9 cellular contexts compared by ENCODE assay signal in the genomic region with DNA sequence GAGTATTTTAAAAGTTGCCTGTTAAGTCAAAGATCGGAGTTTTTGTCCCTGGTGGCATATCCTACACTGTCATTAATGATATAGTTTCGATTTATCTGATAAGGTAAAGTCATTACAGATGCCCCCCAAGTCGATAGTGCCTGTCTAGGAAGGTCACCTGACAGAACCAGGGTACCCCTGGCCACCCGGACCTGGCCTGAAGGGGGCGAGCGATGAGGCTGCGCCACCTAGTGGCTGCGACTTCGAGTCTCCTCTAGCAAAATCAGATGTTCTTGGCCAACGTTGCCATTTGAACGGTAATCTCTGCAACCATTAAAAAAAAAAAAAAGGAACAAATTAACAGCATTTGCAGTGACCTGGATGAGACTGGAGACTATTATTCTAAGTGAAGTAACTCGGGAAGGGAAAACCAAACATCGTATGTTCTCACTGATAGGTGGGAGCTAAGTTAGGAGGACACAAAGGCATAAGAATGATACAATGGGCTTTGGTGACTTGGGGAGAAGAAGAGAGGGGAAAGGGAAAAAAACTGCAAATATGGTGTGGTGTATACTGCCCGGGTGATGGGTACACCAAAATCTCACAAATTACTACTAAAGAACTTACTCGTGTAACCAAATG.
DNase-seq lines count a peak whose midpoint lies in the region; ATAC-seq and TF ChIP-seq lines count a peak whose summit lies in the region.
"Had no signal": no experiment of that assay in that cellular context is flagged by ENCODE, and none has a peak within 500 bp of the region (broad histone marks: within the 10 kb centered on the region; RNA-seq: fewer than 3 reads in every experiment).

No MANE protein-coding gene starts in this region.

- H3K36me3 Mint-ChIP-seq in activated CD4-positive, alpha-beta T cell treated with anti-CD3 and anti-CD28 coated beads for 36 hours (ENCODE audit: low read depth), result no peaks in the 10 kb centered on the region

- in situ Hi-C loops in gastrocnemius medialis (cut with MboI; ENCODE audit: low sequenced_read_pairs in 4 of 4), result loop anchor here in 2 of 4 donors (10.0 to 25.0 kb wide), 2 partner anchors 435 to 438 kb away; no protein-coding TSS in a partner anchor

- H3K9me3 Mint-ChIP-seq in activated CD4-positive, alpha-beta T cell treated with anti-CD3 and anti-CD28 coated beads for 36 hours (ENCODE audit: low read depth), result peaks cover 4% of the 10 kb centered on the region

- no peak for TF ChIP-seq POLR2A in gastrocnemius medialis (IDR thresholded peaks at IDR 0.05)

- H3K4me3 ChIP-seq in adipocyte (ENCODE audit: low read length) (no peak overlapping the region), right cardiac atrium (ENCODE audit: low read length) (no peak overlapping the region), gastrocnemius medialis (no peak overlapping the region)

- no peak overlapping the region for H3K9ac ChIP-seq in adipocyte (ENCODE audit: low read length)

- no peak for ATAC-seq in activated CD4-positive, alpha-beta T cell treated with anti-CD3 and anti-CD28 coated beads for 36 hours
- peak; percentile 88 for ATAC-seq in HG02678 (IDR thresholded peaks at IDR 0.05; ENCODE audit: unreplicated experiment)
- peak in 1 of 2 donors; percentile 70 for ATAC-seq in right cardiac atrium
- ATAC-seq in gastrocnemius medialis, result no peak

- H3K27me3 Mint-ChIP-seq in activated CD4-positive, alpha-beta T cell treated with anti-CD3 and anti-CD28 coated beads for 36 hours, result no peaks in the 10 kb centered on the region
- H3K27me3 Mint-ChIP-seq: central memory CD8-positive, alpha-beta T cell had no signal

- H3K9me3 ChIP-seq in adipocyte (ENCODE audit: control insufficient read depth, low read length) (no peaks in the 10 kb centered on the region), right cardiac atrium (ENCODE audit: control insufficient read depth, low read length) (no peaks in the 10 kb centered on the region), gastrocnemius medialis (no peaks in the 10 kb centered on the region)

- H3K27ac ChIP-seq in right cardiac atrium (ENCODE audit: low read length) (no peak overlapping the region), gastrocnemius medialis (no peak overlapping the region)

- H3K36me3 ChIP-seq in adipocyte (ENCODE audit: control insufficient read depth, insufficient read depth, low read length, severe bottlenecking) (no peaks in the 10 kb centered on the region), gastrocnemius medialis (no peaks in the 10 kb centered on the region)

- intact Hi-C loops in activated CD4-positive, alpha-beta T cell treated with anti-CD3 and anti-CD28 coated beads for 36 hours (cut with DNase I, micrococcal nuclease), result loop anchor here (1.0 to 5.0 kb wide), 2 partner anchors 278 to 439 kb away; no protein-coding TSS in a partner anchor
- intact Hi-C loops in right cardiac atrium (cut with DNase I), result loop anchor here in 1 of 4 donors (5.0 kb wide), 1 partner anchor 438 kb away; no protein-coding TSS in a partner anchor
- intact Hi-C loops in gastrocnemius medialis (cut with DNase I; ENCODE audit: low total_unique reads), result loop anchor here (10.0 kb wide), 1 partner anchor 435 kb away; no protein-coding TSS in a partner anchor

- CTCF ChIA-PET in activated CD4-positive, alpha-beta T cell treated with anti-CD3 and anti-CD28 coated beads for 36 hours (lab: Charles Lee), result interaction anchor here (0.5 to 2.3 kb wide), 11 partner anchors 14 to 810 kb away, joined by 3 to 15 read pairs (median 3); no protein-coding TSS in a partner anchor

- peak; percentile 60 for DNase-seq in activated CD4-positive, alpha-beta T cell treated with anti-CD3 and anti-CD28 coated beads for 36 hours
- DNase-seq in activated CD4-positive, alpha-beta T cell treated with anti-CD3 and anti-CD28 coated beads, Interleukin-2, amount 50 U/mL, for 4 hours, result no peak
- DNase-seq in NCI-H2107 treated with DMSO at 0.1 percent for 48 hours (lab: John Stamatoyannopoulos, UW; ENCODE audit: unreplicated experiment), result peak; percentile 16
- peak; percentile 89 for DNase-seq in adipocyte (ENCODE audit: low read depth)
- DNase-seq in right cardiac atrium, result peak; percentile 53 to 82 (median 78)
- no peak for DNase-seq in gastrocnemius medialis
- DNase-seq in NCI-H1930 (lab: John Stamatoyannopoulos, UW), result no peak

- H3K27me3 ChIP-seq in adipocyte (replicated peaks; ENCODE audit: control insufficient read depth, insufficient read depth, low read length) (no peaks in the 10 kb centered on the region), right cardiac atrium (ENCODE audit: control insufficient read depth, insufficient read depth) (no peaks in the 10 kb centered on the region), gastrocnemius medialis (no peaks in the 10 kb centered on the region)

- POLR2A ChIA-PET in activated CD4-positive, alpha-beta T cell treated with anti-CD3 and anti-CD28 coated beads for 36 hours (lab: Charles Lee), result no interaction called here

- H3K4me3 Mint-ChIP-seq in activated CD4-positive, alpha-beta T cell treated with anti-CD3 and anti-CD28 coated beads for 36 hours, result no peak overlapping the region
- H3K4me3 Mint-ChIP-seq: central memory CD8-positive, alpha-beta T cell had no signal

- 20% methylated on average over 15 of the region's 15 CpGs for WGBS in right cardiac atrium

- H3K4me1 ChIP-seq in adipocyte (ENCODE audit: control insufficient read depth, insufficient read depth, low read length) (no peaks in the 10 kb centered on the region), right cardiac atrium (ENCODE audit: control insufficient read depth, insufficient read depth, low read length) (no peaks in the 10 kb centered on the region), gastrocnemius medialis (no peaks in the 10 kb centered on the region)

- no peaks in the 10 kb centered on the region for H3K4me1 Mint-ChIP-seq in activated CD4-positive, alpha-beta T cell treated with anti-CD3 and anti-CD28 coated beads for 36 hours
- H3K4me1 Mint-ChIP-seq: central memory CD8-positive, alpha-beta T cell had no signal

- no peak overlapping the region for H3K27ac Mint-ChIP-seq in activated CD4-positive, alpha-beta T cell treated with anti-CD3 and anti-CD28 coated beads for 36 hours

- TF ChIP-seq CTCF in gastrocnemius medialis (IDR thresholded peaks at IDR 0.05 in 4 of 5, conservative IDR thresholded peaks at IDR 0.05 in 1 of 5), result peak in 3 of 5 experiments; percentile 10 to 48 (median 45)

Comparison
In these comparisons a context has a peak if more than half of its experiments do, and no peak if none do; other contexts are left out.
1. DNase-seq: peak in activated CD4-positive, alpha-beta T cell treated with anti-CD3 and anti-CD28 coated beads for 36 hours (single experiment), NCI-H2107 treated with DMSO at 0.1 percent for 48 hours (single experiment), adipocyte (single experiment) and right cardiac atrium (3 of 3); none in activated CD4-positive, alpha-beta T cell treated with anti-CD3 and anti-CD28 coated beads, Interleukin-2, amount 50 U/mL, for 4 hours (0 of 2), gastrocnemius medialis (0 of 2) and NCI-H1930 (0 of 2).